Comparison of ENCODE assay signal across 6 cellular contexts in genomic region chr10:97090644-97091043, GRCh38.
"Had no signal": no experiment of that assay in that cellular context is flagged by ENCODE, and none has a peak within 500 bp of the region (broad histone marks: within the 10 kb centered on the region; RNA-seq: fewer than 3 reads in every experiment).

No MANE protein-coding gene starts in this region.

- DNase-seq: GM23248, GOT3, H9, HCEC 1CT, IMR-90 had no signal

- H3K27ac ChIP-seq: GM23248 had no signal

- H3K4me3 ChIP-seq: GM23248, K562 had no signal

- ATAC-seq: K562 had no signal
